1 cellular context compared by ENCODE assay signal in the genomic region with DNA sequence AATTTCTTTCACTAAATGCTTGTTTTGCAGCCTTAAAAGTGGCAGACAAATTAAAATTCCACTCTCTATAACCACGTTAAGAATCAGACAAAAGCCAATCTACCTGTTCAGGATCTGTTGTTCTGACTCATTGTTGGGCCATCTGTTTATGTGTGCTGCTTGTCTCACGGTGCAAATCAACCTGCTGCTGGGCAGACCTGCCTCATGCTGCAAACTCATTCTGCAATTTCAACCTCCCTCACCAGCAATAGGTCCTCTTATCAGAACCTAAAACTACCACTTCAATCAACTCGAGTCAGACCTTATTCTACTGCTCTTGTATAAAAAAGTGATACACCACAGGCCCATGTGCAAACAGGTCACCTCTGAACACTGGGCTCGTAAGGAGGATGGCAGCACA.
TF ChIP-seq lines count a peak whose summit lies in the region.

No MANE protein-coding gene starts in this region.

TF ChIP-seq in GM23338, 12 proteins besides CTCF, POLR2A, EP300 and RAD21 (continued from another document):
- no peak for TF ChIP-seq NANOG (IDR thresholded peaks at IDR 0.05; ENCODE audit: borderline replicate concordance)
